31 cellular contexts compared by ENCODE assay signal in the genomic region with DNA sequence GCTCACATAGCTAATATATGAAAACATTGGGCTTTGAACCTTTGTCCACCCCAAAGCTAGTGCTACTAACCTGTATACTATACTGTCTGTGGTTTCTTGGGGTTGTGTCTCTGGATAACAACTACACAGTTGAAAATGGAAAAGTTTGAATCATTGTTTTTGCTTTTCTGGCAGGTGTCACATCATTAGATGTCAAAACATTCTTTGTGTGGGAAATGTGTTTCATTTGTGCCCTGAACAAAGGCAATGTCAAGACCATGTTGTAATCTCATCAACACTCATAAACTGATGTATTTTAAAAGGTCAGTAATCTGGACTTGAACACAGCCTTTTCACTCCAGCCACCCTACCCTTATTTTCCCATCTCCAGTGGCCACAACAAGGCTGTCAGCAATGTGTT. TPM values are rescaled to one million over a fixed set of nuclear protein-coding genes. Genes with fewer than 3 reads are reported as not detected.
"Had no signal": no experiment of that assay in that cellular context is flagged by ENCODE, and none has a peak within 500 bp of the region (broad histone marks: within the 10 kb centered on the region; RNA-seq: fewer than 3 reads in every experiment).

No MANE protein-coding gene starts in this region.

- H3K36me3 ChIP-seq: stomach, suprapubic skin, thoracic aorta, thyroid gland, tibial artery, tibial nerve, transverse colon, upper lobe of left lung, upper lobe of right lung, uterus, vagina had no signal

- H3K27ac Mint-ChIP-seq: stimulated activated effector memory CD8-positive, alpha-beta T cell treated with anti-CD3 and anti-CD28 coated beads, Interleukin-12 subunit alpha, Interleukin-12 subunit beta, amount 100 ng/mL, for 72 hours; stimulated activated memory B cell treated with anti-CD40 and anti-IgM and Interleukin-4, amounts not matched to agents 10 μg/mL and 1 μg/mL and 100 μg/mL, for 72 hours; stimulated activated naive B cell treated with anti-CD40 and anti-IgM and Interleukin-4, amounts not matched to agents 10 μg/mL and 1 μg/mL and 100 μg/mL, for 72 hours; stimulated activated naive CD8-positive, alpha-beta T cell treated with anti-CD3 and anti-CD28 coated beads, Interleukin-15, amount 100 ng/mL, for 72 hours; stimulated activated naive CD8-positive, alpha-beta T cell treated with anti-CD3 and anti-CD28 coated beads, Interleukin-15, Interleukin-2, amounts not matched to agents 100 ng/mL and 50 ng/mL, for 24 hours; type B pancreatic cell had no signal

- DNase-seq: stimulated activated CD4-positive, alpha-beta T cell treated with anti-CD3 and anti-CD28 coated beads, Interleukin-2, amount 100 ng/mL, for 48 hours; stimulated activated CD4-positive, alpha-beta T cell treated with anti-CD3 and anti-CD28 coated beads, Interleukin-4, amount 100 ng/mL, for 1 hour; stimulated activated CD4-positive, alpha-beta T cell treated with anti-CD3 and anti-CD28 coated beads, Interleukin-4, amount 100 ng/mL, for 24 hours; stimulated activated CD4-positive, alpha-beta T cell treated with anti-CD3 and anti-CD28 coated beads, Interleukin-4, amount 100 ng/mL, for 4 hours; stimulated activated CD8-positive, alpha-beta memory T cell treated with anti-CD3 and anti-CD28 coated beads, Interleukin-4, amount 100 ng/mL, for 48 hours; stimulated activated naive B cell treated with anti-CD40 and anti-IgM and Interleukin-4, amounts not matched to agents 10 μg/mL and 1 μg/mL and 100 μg/mL, for 72 hours; stimulated activated naive CD4-positive, alpha-beta T cell; stimulated activated naive CD4-positive, alpha-beta T cell treated with Interleukin-2 at 50 U/mL for 16 hours; stimulated activated naive CD8-positive, alpha-beta T cell treated with anti-CD3 and anti-CD28 coated beads, Interleukin-15, amount 100 ng/mL, for 72 hours; stimulated activated naive CD8-positive, alpha-beta T cell treated with anti-CD3 and anti-CD28 coated beads, Interleukin-15, Interleukin-2, amounts not matched to agents 100 U/mL and 50 U/mL, for 24 hours; stomach; substantia nigra; testis; thyroid gland; tibial artery; transverse colon; trophoblast cell; upper lobe of left lung; upper lobe of right lung; uterus had no signal

- ATAC-seq: stimulated activated effector memory CD8-positive, alpha-beta T cell treated with anti-CD3 and anti-CD28 coated beads, Interleukin-12 subunit alpha, Interleukin-12 subunit beta, amount 100 ng/mL, for 72 hours; stimulated activated memory B cell treated with anti-CD40 and anti-IgM and Interleukin-4, amounts not matched to agents 10 μg/mL and 1 μg/mL and 100 μg/mL, for 72 hours; stimulated activated naive B cell treated with anti-CD40 and anti-IgM and Interleukin-4, amounts not matched to agents 10 μg/mL and 1 μg/mL and 100 μg/mL, for 72 hours; stimulated activated naive CD8-positive, alpha-beta T cell treated with anti-CD3 and anti-CD28 coated beads, Interleukin-15, amount 100 ng/mL, for 72 hours; stimulated activated naive CD8-positive, alpha-beta T cell treated with anti-CD3 and anti-CD28 coated beads, Interleukin-15, Interleukin-2, amounts not matched to agents 100 U/mL and 50 U/mL, for 24 hours; upper lobe of right lung had no signal

- H3K4me1 Mint-ChIP-seq: stimulated activated effector memory CD8-positive, alpha-beta T cell treated with anti-CD3 and anti-CD28 coated beads, Interleukin-12 subunit alpha, Interleukin-12 subunit beta, amount 100 ng/mL, for 72 hours; stimulated activated memory B cell treated with anti-CD40 and anti-IgM and Interleukin-4, amounts not matched to agents 10 μg/mL and 1 μg/mL and 100 μg/mL, for 72 hours; stimulated activated naive B cell treated with anti-CD40 and anti-IgM and Interleukin-4, amounts not matched to agents 10 μg/mL and 1 μg/mL and 100 μg/mL, for 72 hours; stimulated activated naive CD8-positive, alpha-beta T cell treated with anti-CD3 and anti-CD28 coated beads, Interleukin-15, amount 100 ng/mL, for 72 hours had no signal

- H3K4me3 Mint-ChIP-seq: stimulated activated effector memory CD8-positive, alpha-beta T cell treated with anti-CD3 and anti-CD28 coated beads, Interleukin-12 subunit alpha, Interleukin-12 subunit beta, amount 100 ng/mL, for 72 hours; stimulated activated memory B cell treated with anti-CD40 and anti-IgM and Interleukin-4, amounts not matched to agents 10 μg/mL and 1 μg/mL and 100 μg/mL, for 72 hours; stimulated activated naive B cell treated with anti-CD40 and anti-IgM and Interleukin-4, amounts not matched to agents 10 μg/mL and 1 μg/mL and 100 μg/mL, for 72 hours; stimulated activated naive CD8-positive, alpha-beta T cell treated with anti-CD3 and anti-CD28 coated beads, Interleukin-15, amount 100 ng/mL, for 72 hours; stimulated activated naive CD8-positive, alpha-beta T cell treated with anti-CD3 and anti-CD28 coated beads, Interleukin-15, Interleukin-2, amounts not matched to agents 100 ng/mL and 50 ng/mL, for 24 hours; type B pancreatic cell had no signal

- H3K27me3 ChIP-seq: testis, thyroid gland, transverse colon, upper lobe of left lung, uterus, vagina had no signal

- H3K4me1 ChIP-seq: testis, thyroid gland, tibial nerve, upper lobe of left lung, upper lobe of right lung, uterus had no signal

- H3K27ac ChIP-seq: stomach, suprapubic skin, testis, thoracic aorta, thyroid gland, tibial artery, tibial nerve, transverse colon, upper lobe of left lung, upper lobe of right lung, uterus, vagina had no signal

- H3K4me3 ChIP-seq: stomach, suprapubic skin, testis, thoracic aorta, thyroid gland, tibial artery, tibial nerve, transverse colon, upper lobe of left lung, upper lobe of right lung, uterus, vagina had no signal

- H3K36me3 Mint-ChIP-seq: stimulated activated effector memory CD8-positive, alpha-beta T cell treated with anti-CD3 and anti-CD28 coated beads, Interleukin-12 subunit alpha, Interleukin-12 subunit beta, amount 100 ng/mL, for 72 hours; stimulated activated memory B cell treated with anti-CD40 and anti-IgM and Interleukin-4, amounts not matched to agents 10 μg/mL and 1 μg/mL and 100 μg/mL, for 72 hours; stimulated activated naive B cell treated with anti-CD40 and anti-IgM and Interleukin-4, amounts not matched to agents 10 μg/mL and 1 μg/mL and 100 μg/mL, for 72 hours; type B pancreatic cell had no signal

- H3K9me3 ChIP-seq: stomach, suprapubic skin, testis, thoracic aorta, thyroid gland, tibial artery, tibial nerve, transverse colon, upper lobe of left lung, upper lobe of right lung, uterus, vagina had no signal

- H3K9me3 Mint-ChIP-seq: stimulated activated effector memory CD8-positive, alpha-beta T cell treated with anti-CD3 and anti-CD28 coated beads, Interleukin-12 subunit alpha, Interleukin-12 subunit beta, amount 100 ng/mL, for 72 hours; stimulated activated naive CD8-positive, alpha-beta T cell treated with anti-CD3 and anti-CD28 coated beads, Interleukin-15, Interleukin-2, amounts not matched to agents 100 ng/mL and 50 ng/mL, for 24 hours; type B pancreatic cell had no signal

RNA-seq across cellular contexts. Expression of a gene that starts 16.5 kb away (rescaled TPM):
- total RNA-seq: subcutaneous adipose tissue, thoracic aorta, upper lobe of right lung, ureter had no signal
- polyA plus RNA-seq: urinary bladder had no signal
